Comparison of ENCODE assay signal across 9 cellular contexts in genomic region chr5:132771559-132771998, GRCh38. TPM values are rescaled to one million over a fixed set of nuclear protein-coding genes. Genes with fewer than 3 reads are reported as not detected.
DNase-seq lines count a peak whose midpoint lies in the region; ATAC-seq and TF ChIP-seq lines count a peak whose summit lies in the region.
"Had no signal": no experiment of that assay in that cellular context is flagged by ENCODE, and none has a peak within 500 bp of the region (broad histone marks: within the 10 kb centered on the region; RNA-seq: fewer than 3 reads in every experiment).

No MANE protein-coding gene starts in this region.

- H3K4me1 Mint-ChIP-seq in neural progenitor cell (peaks cover 50% of the 10 kb centered on the region), endothelial cell (ENCODE audit: unreplicated experiment) (peaks cover 21% of the 10 kb centered on the region)

- TF ChIP-seq CTCF in AG09309 (IDR thresholded peaks at IDR 0.05; ENCODE audit: control insufficient read depth, insufficient read depth, low read depth, low read length, missing control alignments) (no peak), fibroblast of the aortic adventitia (IDR thresholded peaks at IDR 0.05; ENCODE audit: insufficient read depth, low read length) (no peak), neural progenitor cell (IDR thresholded peaks at IDR 0.05) (no peak), endothelial cell (IDR thresholded peaks at IDR 0.05; ENCODE audit: unreplicated experiment) (no peak), MM.1S (IDR thresholded peaks at IDR 0.05; ENCODE audit: low read length) (no peak)

- no peak overlapping the region for H2AFZ ChIP-seq in neural progenitor cell (replicated peaks)
- H2AFZ ChIP-seq in MM.1S (ENCODE audit: low read length): no peak overlapping the region

- H3K27ac Mint-ChIP-seq in neural progenitor cell (no peak overlapping the region), endothelial cell (ENCODE audit: unreplicated experiment) (no peak overlapping the region)

- peak; percentile 32 for DNase-seq in AG09309 (ENCODE audit: low read depth)
- peak; percentile 47 to 63 for DNase-seq in SJCRH30
- peak; percentile 81 for DNase-seq in fibroblast of the aortic adventitia (ENCODE audit: low read depth)
- peak; percentile 77 for DNase-seq in neural progenitor cell (ENCODE audit: low spot score)
- DNase-seq in endothelial cell (ENCODE audit: low spot score): no peak
- no peak for DNase-seq in MM.1S
- no peak for DNase-seq in activated CD4-positive, alpha-beta T cell treated with anti-CD3 and anti-CD28 coated beads for 48 hours
- DNase-seq: small intestine had no signal

- H3K27ac ChIP-seq in SJCRH30: peak overlapping the region; percentile 41; the same call in 1 of the 2 replicates
- H3K27ac ChIP-seq in neural progenitor cell: no peak overlapping the region
- H3K27ac ChIP-seq in MM.1S (ENCODE audit: low read length): no peak overlapping the region

- H3K4me2 ChIP-seq in neural progenitor cell (no peak overlapping the region), MM.1S (ENCODE audit: low read depth, low read length) (no peak overlapping the region)

- peaks cover 4% of the 10 kb centered on the region for H3K27me3 Mint-ChIP-seq in neural progenitor cell (ENCODE audit: insufficient read depth, low read depth)
- H3K27me3 Mint-ChIP-seq in endothelial cell (ENCODE audit: unreplicated experiment): peaks cover 9% of the 10 kb centered on the region

- H3K9me2 ChIP-seq in MM.1S (replicated peaks; ENCODE audit: insufficient read depth, low read length): no peaks in the 10 kb centered on the region

- H3K79me2 ChIP-seq in neural progenitor cell (ENCODE audit: low read depth) (peaks cover 6% of the 10 kb centered on the region), MM.1S (ENCODE audit: low read length) (no peaks in the 10 kb centered on the region)

- ATAC-seq in GM21528 (IDR thresholded peaks at IDR 0.05; ENCODE audit: low FRiP score, unreplicated experiment): no peak

- H3K27me3 ChIP-seq in SJCRH30 (no peaks in the 10 kb centered on the region), neural progenitor cell (peaks cover 16% of the 10 kb centered on the region), MM.1S (replicated peaks; ENCODE audit: insufficient read depth, low read length) (no peaks in the 10 kb centered on the region)

- H4K20me1 ChIP-seq in neural progenitor cell (ENCODE audit: low read depth) (peaks cover 20% of the 10 kb centered on the region), MM.1S (ENCODE audit: insufficient read depth, low read length) (no peaks in the 10 kb centered on the region)

- no peak overlapping the region for H3K9ac ChIP-seq in neural progenitor cell
- no peak overlapping the region for H3K9ac ChIP-seq in MM.1S (ENCODE audit: low read length)

- H3K4me3 Mint-ChIP-seq in neural progenitor cell (no peak overlapping the region), endothelial cell (ENCODE audit: unreplicated experiment) (no peak overlapping the region)

- H3F3A ChIP-seq in neural progenitor cell (ENCODE audit: low read depth): peaks cover 24% of the 10 kb centered on the region
- peaks cover 8% of the 10 kb centered on the region; the same call in 1 of the 2 replicates for H3F3A ChIP-seq in MM.1S (ENCODE audit: insufficient read depth, low read length)

- H3K9me3 ChIP-seq in SJCRH30 (replicated peaks) (no peaks in the 10 kb centered on the region), neural progenitor cell (ENCODE audit: low read depth) (no peaks in the 10 kb centered on the region), MM.1S (replicated peaks; ENCODE audit: insufficient read depth, low read length) (no peaks in the 10 kb centered on the region)

- H3K4me3 ChIP-seq in AG09309 (ENCODE audit: control insufficient read depth, low read depth, low read length): no peak overlapping the region
- H3K4me3 ChIP-seq in SJCRH30: no peak overlapping the region
- H3K4me3 ChIP-seq in fibroblast of the aortic adventitia (ENCODE audit: low read depth, low read length): no peak overlapping the region
- H3K4me3 ChIP-seq in neural progenitor cell: no peak overlapping the region
- H3K4me3 ChIP-seq in MM.1S (ENCODE audit: low read length): no peak overlapping the region

- H3K9me3 Mint-ChIP-seq in neural progenitor cell: no peaks in the 10 kb centered on the region
- no peaks in the 10 kb centered on the region for H3K9me3 Mint-ChIP-seq in endothelial cell (ENCODE audit: unreplicated experiment)

- H3K36me3 ChIP-seq in SJCRH30 (no peaks in the 10 kb centered on the region), neural progenitor cell (no peaks in the 10 kb centered on the region), MM.1S (replicated peaks; ENCODE audit: insufficient read depth, low read length) (no peaks in the 10 kb centered on the region)

- H3K36me3 Mint-ChIP-seq in neural progenitor cell: peaks cover 2% of the 10 kb centered on the region
- peaks cover 8% of the 10 kb centered on the region for H3K36me3 Mint-ChIP-seq in endothelial cell (ENCODE audit: low read depth, unreplicated experiment)

- peaks cover 13% of the 10 kb centered on the region; the same call in 1 of the 2 replicates for H3K4me1 ChIP-seq in SJCRH30
- H3K4me1 ChIP-seq in neural progenitor cell: peaks cover 30% of the 10 kb centered on the region
- H3K4me1 ChIP-seq in MM.1S (ENCODE audit: low read length): no peaks in the 10 kb centered on the region

RNA-seq across cellular contexts. Expression of gene SEPTIN8, which starts 5.5 kb away (rescaled TPM):
- total RNA-seq in SJCRH30 (2014; rRNA removed; shearing (Covaris generic)): 25.4 and 26.5 TPM in 2 replicates
- total RNA-seq in fibroblast of the aortic adventitia (ENCODE audit: low replicate concordance): 22.7 and 43.0 TPM in 2 replicates
- total RNA-seq in neural progenitor cell (ENCODE audit: low replicate concordance): 39.9 and 50.1 TPM in 2 replicates
- 22.8 TPM for total RNA-seq in endothelial cell (ENCODE audit: unreplicated experiment)

RNA-seq across cellular contexts. Expression of gene CCNI2, which starts 24.4 kb away (rescaled TPM):
- total RNA-seq in SJCRH30 (2014; rRNA removed; shearing (Covaris generic)): not detected in 2 replicates
- total RNA-seq in fibroblast of the aortic adventitia (ENCODE audit: low replicate concordance): 1.2 TPM in 1 of 2 replicates, not detected in the other
- 0.22 TPM in 1 of 2 replicates, not detected in the other for total RNA-seq in neural progenitor cell (ENCODE audit: low replicate concordance)
- not detected for total RNA-seq in endothelial cell (ENCODE audit: unreplicated experiment)

RNA-seq across cellular contexts. Expression of gene KIF3A, which starts 34.2 kb away (rescaled TPM):
- total RNA-seq in SJCRH30 (2014; rRNA removed; shearing (Covaris generic)): 7.7 and 8.3 TPM in 2 replicates
- total RNA-seq in fibroblast of the aortic adventitia (ENCODE audit: low replicate concordance) (12.7 and 29.2 TPM in 2 replicates), neural progenitor cell (ENCODE audit: low replicate concordance) (13.9 and 27.6 TPM in 2 replicates), endothelial cell (ENCODE audit: unreplicated experiment) (11.5 TPM)

RNA-seq across cellular contexts. Expression of gene SOWAHA, which starts 41.5 kb away (rescaled TPM):
- 0.02 and 0.08 TPM in 2 replicates for total RNA-seq in SJCRH30 (2014; rRNA removed; shearing (Covaris generic))
- total RNA-seq in fibroblast of the aortic adventitia (ENCODE audit: low replicate concordance) (not detected in 2 replicates), neural progenitor cell (ENCODE audit: low replicate concordance) (0.03 TPM in 1 of 2 replicates, not detected in the other), endothelial cell (ENCODE audit: unreplicated experiment) (not detected)

RNA-seq across cellular contexts. Expression of gene SHROOM1, which starts 58.9 kb away (rescaled TPM):
- total RNA-seq in SJCRH30 (2014; rRNA removed; shearing (Covaris generic)): 1.6 and 2.5 TPM in 2 replicates
- total RNA-seq in fibroblast of the aortic adventitia (ENCODE audit: low replicate concordance) (1.2 and 7.6 TPM in 2 replicates), neural progenitor cell (ENCODE audit: low replicate concordance) (0.36 and 2.0 TPM in 2 replicates), endothelial cell (ENCODE audit: unreplicated experiment) (5.6 TPM)

Comparison
In these comparisons a context has a peak if more than half of its experiments do, and no peak if none do; other contexts are left out.
1. DNase-seq: peak in AG09309 (single experiment), SJCRH30 (2 of 2), fibroblast of the aortic adventitia (single experiment) and neural progenitor cell (single experiment); none in endothelial cell (single experiment), MM.1S (single experiment) and activated CD4-positive, alpha-beta T cell treated with anti-CD3 and anti-CD28 coated beads for 48 hours (single experiment).